Comparison of ENCODE assay signal across 1 cellular context in the genomic region with DNA sequence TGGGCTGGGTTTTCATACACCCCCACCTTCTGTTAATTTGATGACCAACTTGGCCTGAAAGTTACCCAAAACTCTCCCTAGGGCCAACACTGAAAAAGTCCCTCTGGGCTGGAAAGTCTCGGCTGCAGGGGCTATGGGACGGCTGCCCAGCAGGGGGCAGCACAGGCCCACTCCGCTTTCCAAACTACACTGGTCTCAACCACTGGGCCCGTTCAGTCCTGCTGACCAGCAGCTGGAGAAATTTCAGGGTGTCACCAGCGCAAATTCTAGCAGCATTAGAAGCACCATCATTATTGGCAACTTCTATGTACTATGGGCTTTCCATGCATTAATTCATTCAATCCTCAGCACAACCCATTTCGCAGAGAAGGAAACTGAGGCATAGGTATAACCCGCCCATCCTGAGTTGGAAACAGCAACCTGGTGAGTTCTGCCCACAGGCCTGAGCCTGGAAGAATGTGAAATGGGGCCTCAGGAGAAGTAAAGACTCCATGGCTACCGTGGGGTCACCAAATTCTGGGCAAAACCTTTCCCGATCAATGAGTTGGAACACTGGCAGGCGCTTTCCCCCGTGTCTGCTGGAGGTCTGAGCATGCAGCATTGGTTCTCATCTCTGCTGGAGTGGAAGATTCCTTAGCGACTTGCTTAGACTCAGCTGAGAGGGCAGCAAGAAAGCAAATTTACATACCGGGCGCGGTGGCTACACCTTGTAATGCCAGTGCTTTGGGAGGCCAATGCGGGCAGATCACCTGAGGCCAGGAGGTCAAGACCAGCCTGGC.
A peak's percentile ranks its signal among the peaks of the same experiment; 100 is the strongest.
TF ChIP-seq lines count a peak whose summit lies in the region.

No MANE protein-coding gene starts in this region.

TF ChIP-seq in H1, 55 proteins besides CTCF, POLR2A, EP300 and RAD21:
- TF ChIP-seq SUZ12 (IDR thresholded peaks at IDR 0.05; ENCODE audit: low read length) (no peak), KDM1A (IDR thresholded peaks at IDR 0.05; ENCODE audit: borderline replicate concordance, low read length) (peak; percentile 78), BACH1 (IDR thresholded peaks at IDR 0.05; ENCODE audit: low read length) (no peak), HDAC6 (IDR thresholded peaks at IDR 0.05; ENCODE audit: low read depth, low read length) (no peak), SIRT6 (IDR thresholded peaks at IDR 0.05; ENCODE audit: low read length) (no peak), HDAC2 (IDR thresholded peaks at IDR 0.05; ENCODE audit: borderline replicate concordance in 1 of 2, low read depth in 2 of 2, low read length in 2 of 2) (peak in 1 of 2 experiments; percentile 49; a peak in 1 of 4 replicates)
